8 cellular contexts compared by ENCODE assay signal in genomic region chr4:41360214-41360910, GRCh38.
DNase-seq lines count a peak whose midpoint lies in the region; ATAC-seq and TF ChIP-seq lines count a peak whose summit lies in the region.

No MANE protein-coding gene starts in this region.

- DNase-seq in Calu3: peak; percentile 67
- DNase-seq in HuH-7 (ENCODE audit: low spot score): peak; percentile 65
- DNase-seq in SJSA1 (ENCODE audit: low read depth in 1 of 2, low spot score in 2 of 2): peak; percentile 50 to 60
- DNase-seq in fibroblast of lung (ENCODE audit: low read depth in 2 of 2): peak; percentile 32 to 58
- no peak for DNase-seq in A172 (ENCODE audit: low spot score)

- no peaks in the 10 kb centered on the region for H3K9me3 ChIP-seq in SJSA1 (replicated peaks)
- H3K9me3 ChIP-seq in fibroblast of lung (ENCODE audit: control insufficient read depth, insufficient read depth, low read depth, low read length): no peaks in the 10 kb centered on the region
- H3K9me3 ChIP-seq in muscle layer of duodenum (ENCODE audit: control insufficient read depth in 1 of 2, low read length in 2 of 2): no peaks in the 10 kb centered on the region

- H2AFZ ChIP-seq in fibroblast of lung (ENCODE audit: low read length): peak overlapping the region; percentile 37

- TF ChIP-seq CTCF in Calu3 (IDR thresholded peaks at IDR 0.05; ENCODE audit: unreplicated experiment) (no peak), fibroblast of lung (conservative IDR thresholded peaks at IDR 0.05 in 1 of 2, IDR thresholded peaks at IDR 0.05 in 1 of 2; ENCODE audit: low read depth in 1 of 2, low read length in 2 of 2) (no peak)

- H3K4me3 Mint-ChIP-seq in Calu3 (ENCODE audit: low read depth, unreplicated experiment): peak overlapping the region; percentile 91

- H3K9me3 Mint-ChIP-seq in Calu3 (ENCODE audit: low read depth, unreplicated experiment): no peaks in the 10 kb centered on the region

- no peaks in the 10 kb centered on the region for H3K27me3 Mint-ChIP-seq in Calu3 (ENCODE audit: unreplicated experiment)

- H3K9ac ChIP-seq in fibroblast of lung (ENCODE audit: insufficient read depth, low read length): no peak overlapping the region

- H3K27ac ChIP-seq in SJSA1: peak overlapping the region; percentile 21; the same call in 1 of the 2 replicates
- H3K27ac ChIP-seq in fibroblast of lung (ENCODE audit: insufficient read depth, low read length): no peak overlapping the region
- H3K27ac ChIP-seq in muscle layer of duodenum (ENCODE audit: low read length): no peak overlapping the region

- H3K4me2 ChIP-seq in fibroblast of lung (ENCODE audit: extremely low read depth, insufficient read depth, low read length): peak overlapping the region; percentile 78

- no peaks in the 10 kb centered on the region for H3K36me3 ChIP-seq in SJSA1
- H3K36me3 ChIP-seq in fibroblast of lung (ENCODE audit: control insufficient read depth, insufficient read depth, low read length): no peaks in the 10 kb centered on the region
- H3K36me3 ChIP-seq in muscle layer of duodenum (ENCODE audit: control insufficient read depth in 1 of 2, insufficient read depth in 2 of 2, low read length in 2 of 2): no peaks in the 10 kb centered on the region

- BruUV-seq in Calu3 (replicated peaks; lab: Mats Ljungman, UMichigan): no TSS peak

- H3K4me3 ChIP-seq in SJSA1 (peak overlapping the region; percentile 69), fibroblast of lung (replicated peaks in 1 of 4; ENCODE audit: control extremely low read depth in 1 of 4, insufficient read depth in 1 of 4, low read depth in 3 of 4, low read length in 4 of 4) (peak overlapping the region; percentile 39 to 65 (median 52)), muscle layer of duodenum (ENCODE audit: low read depth in 1 of 2, low read length in 2 of 2) (peak overlapping the region; percentile 78 to 88)

- no peaks in the 10 kb centered on the region for H4K20me1 ChIP-seq in fibroblast of lung (ENCODE audit: control insufficient read depth, extremely low read depth, insufficient read depth, low read length)

- intact Hi-C loops in Calu3 (cut with micrococcal nuclease; ENCODE audit: unreplicated experiment): loop anchor here (2.0 to 5.0 kb wide), 4 partner anchors 72 to 287 kb away; no protein-coding TSS in a partner anchor

- H3K27ac Mint-ChIP-seq in Calu3 (ENCODE audit: unreplicated experiment): peak overlapping the region; percentile 65

- peaks cover 21% of the 10 kb centered on the region for H3K4me1 Mint-ChIP-seq in Calu3 (ENCODE audit: low read depth, unreplicated experiment)

- H3K79me2 ChIP-seq in fibroblast of lung (ENCODE audit: control insufficient read depth, insufficient read depth, low read length): no peaks in the 10 kb centered on the region

- H3K27me3 ChIP-seq in SJSA1 (replicated peaks): no peaks in the 10 kb centered on the region
- H3K27me3 ChIP-seq in fibroblast of lung (ENCODE audit: control insufficient read depth, insufficient read depth, low read length): peaks cover 8% of the 10 kb centered on the region
- no peaks in the 10 kb centered on the region for H3K27me3 ChIP-seq in muscle layer of duodenum (ENCODE audit: low read depth, low read length)

- peaks cover 44% of the 10 kb centered on the region for H3K36me3 Mint-ChIP-seq in Calu3 (ENCODE audit: insufficient read depth, unreplicated experiment)

- H3K4me1 ChIP-seq in SJSA1 (replicated peaks) (peaks cover 43% of the 10 kb centered on the region), fibroblast of lung (ENCODE audit: control insufficient read depth, extremely low read depth, insufficient read depth, low read length) (peaks cover 2% of the 10 kb centered on the region), muscle layer of duodenum (ENCODE audit: control insufficient read depth in 1 of 2, insufficient read depth in 2 of 2, low read length in 2 of 2) (peaks cover 0 to 19% of the 10 kb centered on the region in 2 donors)

- ATAC-seq in GM21825 (IDR thresholded peaks at IDR 0.05; ENCODE audit: unreplicated experiment): no peak
- no peak for ATAC-seq in HG02623 (IDR thresholded peaks at IDR 0.05; ENCODE audit: unreplicated experiment)

- CTCF ChIA-PET in Calu3 (lab: Charles Lee): interaction anchor here (0.7 kb wide), 1 partner anchor 42 kb away, joined by 4 read pairs; no protein-coding TSS in a partner anchor
